In the genomic region with DNA sequence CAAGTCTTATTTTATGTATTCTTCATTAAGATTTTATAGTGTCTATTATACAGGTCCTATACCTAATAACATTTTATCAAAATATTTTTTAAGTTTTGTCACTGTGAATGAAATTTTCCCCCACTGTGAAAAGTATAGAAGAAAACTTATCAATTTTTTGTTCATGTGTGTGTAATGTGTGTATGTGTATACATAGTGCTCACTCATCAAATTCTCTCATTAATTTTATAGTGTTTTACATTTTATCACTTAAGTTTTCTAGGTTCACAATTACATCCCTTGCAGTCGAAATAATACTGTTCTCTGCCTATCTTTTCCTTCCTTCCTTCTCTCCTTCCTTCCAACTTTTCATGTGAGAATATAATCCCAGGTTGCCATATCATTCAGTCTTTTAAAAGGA, we compare ENCODE assay signal across 37 cellular contexts.
"Had no signal": no experiment of that assay in that cellular context is flagged by ENCODE, and none has a peak within 500 bp of the region (broad histone marks: within the 10 kb centered on the region; RNA-seq: fewer than 3 reads in every experiment).

No MANE protein-coding gene starts in this region.

- H3K36me3 Mint-ChIP-seq: activated CD8-positive, alpha-beta memory T cell treated with anti-CD3 and anti-CD28 coated beads, Interleukin-2, amount 10 ng/mL, durations not matched to agents 7 days and 5 days; activated naive CD4-positive, alpha-beta T cell treated with anti-CD3 and anti-CD28 coated beads, Interleukin-2, amount 50 U/mL, for 72 hours; activated naive CD8-positive, alpha-beta T cell treated with anti-CD3 and anti-CD28 coated beads for 36 hours; WTC11 had no signal

- ATAC-seq: activated CD4-positive, alpha-beta T cell treated with anti-CD3 and anti-CD28 coated beads for 36 hours; activated CD4-positive, CD25-positive, alpha-beta regulatory T cell treated with anti-CD3 and anti-CD28 coated beads, Interleukin-2, amount 50 U/mL, for 24 hours; activated CD8-positive, alpha-beta memory T cell treated with anti-CD3 and anti-CD28 coated beads, Interleukin-2, amount 10 ng/mL, durations not matched to agents 7 days and 5 days; activated CD8-positive, alpha-beta T cell treated with anti-CD3 and anti-CD28 coated beads, Interleukin-2, amount 10 ng/mL, durations not matched to agents 7 days and 5 days; activated naive CD4-positive, alpha-beta T cell treated with anti-CD3 and anti-CD28 coated beads, Interleukin-2, amount 50 U/mL, for 72 hours; body of pancreas; WTC11 had no signal

- H3K9me3 ChIP-seq: adrenal gland, body of pancreas, breast epithelium had no signal

- DNase-seq: activated CD4-positive, alpha-beta memory T cell treated with anti-CD3 and anti-CD28 coated beads, Interleukin-2, amount 10 ng/mL, durations not matched to agents 7 days and 5 days; activated CD4-positive, alpha-beta T cell treated with anti-CD3 and anti-CD28 coated beads for 1 hour; activated CD4-positive, alpha-beta T cell treated with anti-CD3 and anti-CD28 coated beads for 36 hours; activated CD4-positive, alpha-beta T cell treated with anti-CD3 and anti-CD28 coated beads for 48 hours; activated CD4-positive, alpha-beta T cell treated with anti-CD3 and anti-CD28 coated beads, Interleukin-2, amount 10 ng/mL, durations not matched to agents 7 days and 5 days; activated CD4-positive, alpha-beta T cell treated with anti-CD3 and anti-CD28 coated beads, Interleukin-2, amount 50 U/mL, for 48 hours; activated CD4-positive, CD25-positive, alpha-beta regulatory T cell; activated CD8-positive, alpha-beta memory T cell treated with anti-CD3 and anti-CD28 coated beads for 24 hours; activated CD8-positive, alpha-beta memory T cell treated with anti-CD3 and anti-CD28 coated beads, Interleukin-2, amount 10 ng/mL, durations not matched to agents 7 days and 5 days; activated CD8-positive, alpha-beta memory T cell treated with anti-CD3 and anti-CD28 coated beads, Interleukin-2, amount 50 U/mL, for 48 hours; activated CD8-positive, alpha-beta T cell treated with anti-CD3 and anti-CD28 coated beads, Interleukin-2, amount 10 ng/mL, durations not matched to agents 7 days and 5 days; activated effector memory CD4-positive, alpha-beta T cell treated with anti-CD3 and anti-CD28 coated beads, Interleukin-2, amount 50 U/mL, for 16 hours; activated gamma-delta T cell treated with Interleukin-2 at 50 U/mL for 16 hours; activated naive CD4-positive, alpha-beta T cell; activated naive CD4-positive, alpha-beta T cell treated with anti-CD3 and anti-CD28 coated beads for 36 hours; activated naive CD4-positive, alpha-beta T cell treated with anti-CD3 and anti-CD28 coated beads, Interleukin-2, amount 50 U/mL, for 16 hours; activated naive CD8-positive, alpha-beta T cell treated with anti-CD3 and anti-CD28 coated beads for 36 hours; activated T-cell treated with anti-CD3 and anti-CD28 coated beads, Interleukin-2, amount 50 U/mL, for 24 hours; activated T-cell treated with anti-CD3 and anti-CD28 coated beads, Interleukin-2, amount 50 U/mL, for 48 hours; adrenal gland; amniotic stem cell; aorta; body of pancreas; brain microvascular endothelial cell; central memory CD4-positive, alpha-beta T cell; T-helper 1 cell; T-helper 2 cell; T-helper 9 cell; WERI-Rb-1 had no signal

- H3K4me1 ChIP-seq: adrenal gland, body of pancreas, breast epithelium had no signal

- H3K27ac ChIP-seq: adrenal gland, body of pancreas, brain microvascular endothelial cell, breast epithelium, WERI-Rb-1 had no signal

- H3K36me3 ChIP-seq: adrenal gland, brain microvascular endothelial cell, breast epithelium, WERI-Rb-1 had no signal

- H3K27me3 ChIP-seq: adrenal gland, body of pancreas, brain microvascular endothelial cell, breast epithelium had no signal

- H3K4me1 Mint-ChIP-seq: activated CD4-positive, alpha-beta memory T cell treated with anti-CD3 and anti-CD28 coated beads, Interleukin-2, amount 10 ng/mL, durations not matched to agents 7 days and 5 days; activated CD4-positive, alpha-beta T cell treated with anti-CD3 and anti-CD28 coated beads for 36 hours; activated CD4-positive, alpha-beta T cell treated with anti-CD3 and anti-CD28 coated beads, Interleukin-2, amount 10 ng/mL, durations not matched to agents 7 days and 5 days; activated CD8-positive, alpha-beta memory T cell treated with anti-CD3 and anti-CD28 coated beads, Interleukin-2, amount 10 ng/mL, durations not matched to agents 7 days and 5 days; activated naive CD8-positive, alpha-beta T cell treated with anti-CD3 and anti-CD28 coated beads for 36 hours; WTC11 had no signal

- H3K27ac Mint-ChIP-seq: activated CD4-positive, alpha-beta memory T cell treated with anti-CD3 and anti-CD28 coated beads, Interleukin-2, amount 10 ng/mL, durations not matched to agents 7 days and 5 days; activated CD4-positive, alpha-beta T cell treated with anti-CD3 and anti-CD28 coated beads for 36 hours; activated CD4-positive, alpha-beta T cell treated with anti-CD3 and anti-CD28 coated beads, Interleukin-2, amount 10 ng/mL, durations not matched to agents 7 days and 5 days; activated CD8-positive, alpha-beta memory T cell treated with anti-CD3 and anti-CD28 coated beads, Interleukin-2, amount 10 ng/mL, durations not matched to agents 7 days and 5 days; activated CD8-positive, alpha-beta T cell treated with anti-CD3 and anti-CD28 coated beads, Interleukin-2, amount 10 ng/mL, durations not matched to agents 7 days and 5 days; activated naive CD4-positive, alpha-beta T cell treated with anti-CD3 and anti-CD28 coated beads for 36 hours; activated naive CD4-positive, alpha-beta T cell treated with anti-CD3 and anti-CD28 coated beads, Interleukin-2, amount 50 U/mL, for 72 hours; activated naive CD8-positive, alpha-beta T cell treated with anti-CD3 and anti-CD28 coated beads for 36 hours; activated T-cell treated with anti-CD3 and anti-CD28 coated beads, Interleukin-2, amount 50 U/mL, for 24 hours; activated T-helper 2 cell treated with anti-CD3 and anti-CD28 coated beads, Interferon-gamma antibody, Interleukin-2, Interleukin-4, amounts not matched to agents 10 μg/mL and 5 μg/mL and 100 μg/mL, durations not matched to agents 14 hours and 24 hours and 36 hours; T-helper 1 cell treated with Interleukin-12 subunit alpha and Interleukin-12 subunit beta and Interleukin-4 antibody, amounts not matched to agents 30 μg/mL and 1 μg/mL, for 36 hours; T-helper 2 cell treated with Interferon-gamma antibody and Interleukin-4, amounts not matched to agents 5 μg/mL and 100 μg/mL, for 36 hours; WTC11 had no signal

- H3K9me3 Mint-ChIP-seq: activated CD4-positive, alpha-beta memory T cell treated with anti-CD3 and anti-CD28 coated beads, Interleukin-2, amount 10 ng/mL, durations not matched to agents 7 days and 5 days; activated CD4-positive, alpha-beta T cell treated with anti-CD3 and anti-CD28 coated beads, Interleukin-2, amount 10 ng/mL, durations not matched to agents 7 days and 5 days; activated naive CD4-positive, alpha-beta T cell treated with anti-CD3 and anti-CD28 coated beads for 36 hours; activated naive CD4-positive, alpha-beta T cell treated with anti-CD3 and anti-CD28 coated beads, Interleukin-2, amount 50 U/mL, for 72 hours; activated T-cell treated with anti-CD3 and anti-CD28 coated beads, Interleukin-2, amount 50 U/mL, for 24 hours; activated T-helper 2 cell treated with anti-CD3 and anti-CD28 coated beads, Interferon-gamma antibody, Interleukin-2, Interleukin-4, amounts not matched to agents 10 μg/mL and 5 μg/mL and 100 μg/mL, durations not matched to agents 14 hours and 24 hours and 36 hours; T-helper 1 cell treated with Interleukin-12 subunit alpha and Interleukin-12 subunit beta and Interleukin-4 antibody, amounts not matched to agents 30 μg/mL and 1 μg/mL, for 36 hours; T-helper 2 cell treated with Interferon-gamma antibody and Interleukin-4, amounts not matched to agents 5 μg/mL and 100 μg/mL, for 36 hours; WTC11 had no signal

- H3K4me3 Mint-ChIP-seq: activated CD4-positive, alpha-beta memory T cell treated with anti-CD3 and anti-CD28 coated beads, Interleukin-2, amount 10 ng/mL, durations not matched to agents 7 days and 5 days; activated CD4-positive, alpha-beta T cell treated with anti-CD3 and anti-CD28 coated beads for 36 hours; activated CD4-positive, alpha-beta T cell treated with anti-CD3 and anti-CD28 coated beads, Interleukin-2, amount 10 ng/mL, durations not matched to agents 7 days and 5 days; activated CD8-positive, alpha-beta memory T cell treated with anti-CD3 and anti-CD28 coated beads, Interleukin-2, amount 10 ng/mL, durations not matched to agents 7 days and 5 days; activated CD8-positive, alpha-beta T cell treated with anti-CD3 and anti-CD28 coated beads, Interleukin-2, amount 10 ng/mL, durations not matched to agents 7 days and 5 days; activated naive CD4-positive, alpha-beta T cell treated with anti-CD3 and anti-CD28 coated beads for 36 hours; activated naive CD8-positive, alpha-beta T cell treated with anti-CD3 and anti-CD28 coated beads for 36 hours; activated T-cell treated with anti-CD3 and anti-CD28 coated beads, Interleukin-2, amount 50 U/mL, for 24 hours; T-helper 1 cell treated with Interleukin-12 subunit alpha and Interleukin-12 subunit beta and Interleukin-4 antibody, amounts not matched to agents 30 μg/mL and 1 μg/mL, for 36 hours; T-helper 2 cell treated with Interferon-gamma antibody and Interleukin-4, amounts not matched to agents 5 μg/mL and 100 μg/mL, for 36 hours; WTC11 had no signal

- H3K4me3 ChIP-seq: adrenal gland, body of pancreas, breast epithelium had no signal

- FAIRE-seq: astrocyte had no signal

- H3K27me3 Mint-ChIP-seq: activated CD4-positive, alpha-beta T cell treated with anti-CD3 and anti-CD28 coated beads for 36 hours; activated CD4-positive, alpha-beta T cell treated with anti-CD3 and anti-CD28 coated beads, Interleukin-2, amount 10 ng/mL, durations not matched to agents 7 days and 5 days had no signal
